15 cellular contexts compared by ENCODE assay signal in genomic region chr9:114893221-114893620, GRCh38. TPM values are rescaled to one million over a fixed set of nuclear protein-coding genes. Genes with fewer than 3 reads are reported as not detected.
DNase-seq lines count a peak whose midpoint lies in the region; ATAC-seq, FAIRE-seq and TF ChIP-seq lines count a peak whose summit lies in the region.
"Had no signal": no experiment of that assay in that cellular context is flagged by ENCODE, and none has a peak within 500 bp of the region (broad histone marks: within the 10 kb centered on the region; RNA-seq: fewer than 3 reads in every experiment).

No MANE protein-coding gene starts in this region.

- H3K27me3 ChIP-seq in ACC112 (ENCODE audit: insufficient read depth, low read length) = no peaks in the 10 kb centered on the region
- H3K27me3 ChIP-seq in GM12878 (replicated peaks in 1 of 2; ENCODE audit: control insufficient read depth in 2 of 2, insufficient read depth in 2 of 2, low read length in 1 of 2) = no peaks in the 10 kb centered on the region

- H3K4me2 ChIP-seq in GM12878 (ENCODE audit: control insufficient read depth, insufficient read depth) = no peak overlapping the region

- SMC1A ChIA-PET in GM12878 (lab: Charles Lee; ENCODE audit: uncharacterized antibody, unreplicated experiment) = no interaction called here

- TF ChIP-seq EP300 in GM12878 (IDR thresholded peaks at IDR 0.05; ENCODE audit: borderline replicate concordance in 1 of 2, control insufficient read depth in 1 of 2, low read depth in 2 of 2, low read length in 2 of 2) = no peak

- TF ChIP-seq POLR2A in GM12878 (IDR thresholded peaks at IDR 0.05; ENCODE audit: low read depth, low read length) = no peak

- FAIRE-seq in GM12878 (lab: Jason Lieb, UNC) = no peak

- TF ChIP-seq CTCF in GM12878 (IDR thresholded peaks at IDR 0.05 in 2 of 3, conservative IDR thresholded peaks at IDR 0.05 in 1 of 3; ENCODE audit: control insufficient read depth in 2 of 3, extremely low read depth in 1 of 3, insufficient read depth in 1 of 3, low read depth in 3 of 3, low read length in 3 of 3) (no peak), foreskin fibroblast (IDR thresholded peaks at IDR 0.05; ENCODE audit: low read depth, low read length) (no peak)

- H3K79me2 ChIP-seq in ACC112 (ENCODE audit: control insufficient read depth, insufficient read depth, low read length, unreplicated experiment) (no peaks in the 10 kb centered on the region), GM12878 (ENCODE audit: control insufficient read depth, insufficient read depth, low read length) (no peaks in the 10 kb centered on the region)

- H3K4me1 ChIP-seq in ACC112 (ENCODE audit: control insufficient read depth, insufficient read depth, low read length, unreplicated experiment) = peaks cover 49% of the 10 kb centered on the region
- H3K4me1 ChIP-seq in GM12878 (ENCODE audit: control insufficient read depth, insufficient read depth, low read length) = no peaks in the 10 kb centered on the region

- no peak overlapping the region for H3K9ac ChIP-seq in GM12878 (ENCODE audit: control insufficient read depth, insufficient read depth, low read length)

- 0% methylated on average over 1 of the region's 1 CpG for WGBS in GM12878 (ENCODE audit: insufficient coverage, insufficient replicate concordance, low lambda C conversion rate, missing lambda C conversion rate)

- no peaks in the 10 kb centered on the region for H3K9me3 ChIP-seq in GM12878 (replicated peaks; ENCODE audit: control insufficient read depth, insufficient read depth, low read length)

- in situ Hi-C loops in GM12878 (cut with MboI) = no loop called here

- ATAC-seq in GM18868 (IDR thresholded peaks at IDR 0.05; ENCODE audit: unreplicated experiment) = peak; percentile 82
- ATAC-seq in GM12878 = peak; percentile 59
- ATAC-seq in HG03521 (IDR thresholded peaks at IDR 0.05; ENCODE audit: unreplicated experiment) = no peak
- no peak for ATAC-seq in GM18909 (IDR thresholded peaks at IDR 0.05; ENCODE audit: poor library complexity, unreplicated experiment)

- RAD21 ChIA-PET in GM12878 (lab: Charles Lee; ENCODE audit: unreplicated experiment) = interaction anchor here (0.6 to 1.0 kb wide), 2 partner anchors 155 to 221 kb away, joined by 3 read pairs; no protein-coding TSS in a partner anchor

- H3K4me3 ChIP-seq in ACC112 (ENCODE audit: low read depth, low read length) (no peak overlapping the region), GM12878 (no peak overlapping the region), foreskin fibroblast (ENCODE audit: low read depth in 1 of 2, low read length in 2 of 2) (no peak overlapping the region)
- H3K4me3 ChIP-seq: left ventricle myocardium inferior had no signal

- CTCF ChIA-PET in GM12878 (lab: Yijun Ruan, JAX) = interaction anchor here (1.1 to 1.9 kb wide), 2 partner anchors 10 to 119 kb away, joined by 3 to 5 read pairs; no protein-coding TSS in a partner anchor

- H3K27ac ChIP-seq in ACC112 (ENCODE audit: low read depth, low read length) = peak overlapping the region; percentile 95
- H3K27ac ChIP-seq in GM12878 (ENCODE audit: control insufficient read depth, insufficient read depth) = no peak overlapping the region
- H3K27ac ChIP-seq: left ventricle myocardium inferior had no signal

- no peak for TF ChIP-seq RAD21 in GM12878 (IDR thresholded peaks at IDR 0.05; ENCODE audit: insufficient read depth, low read depth, low read length)

- H4K20me1 ChIP-seq in GM12878 (ENCODE audit: control insufficient read depth, insufficient read depth) = no peaks in the 10 kb centered on the region

- DNase-seq in MV-4-11 (lab: John Stamatoyannopoulos, UW) = peak; percentile 12
- no peak for DNase-seq in GM12878 (ENCODE audit: low read depth, low spot score)
- DNase-seq in NCI-H187 treated with DMSO at 0.1 percent for 48 hours (lab: John Stamatoyannopoulos, UW) = no peak
- DNase-seq in foreskin fibroblast = no peak
- DNase-seq: AML-193; effector memory CD4-positive, alpha-beta T cell; GDM1; head of caudate nucleus; left ventricle myocardium inferior; NCI-H1694 treated with DMSO at 0.1 percent for 48 hours; T-helper 2 cell had no signal

- intact Hi-C loops in GM12878 (cut with micrococcal nuclease; ENCODE audit: unreplicated experiment) = no loop called here

- no peak overlapping the region for H2AFZ ChIP-seq in ACC112 (ENCODE audit: low read length, unreplicated experiment)
- no peak overlapping the region for H2AFZ ChIP-seq in GM12878 (ENCODE audit: control insufficient read depth, low read depth, low read length)

- H3K36me3 ChIP-seq in ACC112 (ENCODE audit: insufficient read depth, low read length) (no peaks in the 10 kb centered on the region), GM12878 (ENCODE audit: control insufficient read depth in 2 of 2, insufficient read depth in 2 of 2, low read length in 1 of 2) (no peaks in the 10 kb centered on the region)
- H3K36me3 ChIP-seq: left ventricle myocardium inferior had no signal

- POLR2A ChIA-PET in GM12878 (lab: Charles Lee) = interaction anchor here (0.6 to 1.0 kb wide), 2 partner anchors 299 to 495 kb away, joined by 3 to 4 read pairs; no protein-coding TSS in a partner anchor

- BruUV-seq in GM12878 (replicated peaks; lab: Mats Ljungman, UMichigan) = no TSS peak

TF ChIP-seq in GM12878, 131 proteins besides CTCF, POLR2A, EP300 and RAD21 (continues in another document):
- TF ChIP-seq, protein P1, sequence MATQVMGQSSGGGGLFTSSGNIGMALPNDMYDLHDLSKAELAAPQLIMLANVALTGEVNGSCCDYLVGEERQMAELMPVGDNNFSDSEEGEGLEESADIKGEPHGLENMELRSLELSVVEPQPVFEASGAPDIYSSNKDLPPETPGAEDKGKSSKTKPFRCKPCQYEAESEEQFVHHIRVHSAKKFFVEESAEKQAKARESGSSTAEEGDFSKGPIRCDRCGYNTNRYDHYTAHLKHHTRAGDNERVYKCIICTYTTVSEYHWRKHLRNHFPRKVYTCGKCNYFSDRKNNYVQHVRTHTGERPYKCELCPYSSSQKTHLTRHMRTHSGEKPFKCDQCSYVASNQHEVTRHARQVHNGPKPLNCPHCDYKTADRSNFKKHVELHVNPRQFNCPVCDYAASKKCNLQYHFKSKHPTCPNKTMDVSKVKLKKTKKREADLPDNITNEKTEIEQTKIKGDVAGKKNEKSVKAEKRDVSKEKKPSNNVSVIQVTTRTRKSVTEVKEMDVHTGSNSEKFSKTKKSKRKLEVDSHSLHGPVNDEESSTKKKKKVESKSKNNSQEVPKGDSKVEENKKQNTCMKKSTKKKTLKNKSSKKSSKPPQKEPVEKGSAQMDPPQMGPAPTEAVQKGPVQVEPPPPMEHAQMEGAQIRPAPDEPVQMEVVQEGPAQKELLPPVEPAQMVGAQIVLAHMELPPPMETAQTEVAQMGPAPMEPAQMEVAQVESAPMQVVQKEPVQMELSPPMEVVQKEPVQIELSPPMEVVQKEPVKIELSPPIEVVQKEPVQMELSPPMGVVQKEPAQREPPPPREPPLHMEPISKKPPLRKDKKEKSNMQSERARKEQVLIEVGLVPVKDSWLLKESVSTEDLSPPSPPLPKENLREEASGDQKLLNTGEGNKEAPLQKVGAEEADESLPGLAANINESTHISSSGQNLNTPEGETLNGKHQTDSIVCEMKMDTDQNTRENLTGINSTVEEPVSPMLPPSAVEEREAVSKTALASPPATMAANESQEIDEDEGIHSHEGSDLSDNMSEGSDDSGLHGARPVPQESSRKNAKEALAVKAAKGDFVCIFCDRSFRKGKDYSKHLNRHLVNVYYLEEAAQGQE (IDR thresholded peaks at IDR 0.05; ENCODE audit: low read depth, low read length) = no peak
- no peak for TF ChIP-seq PBX3 (IDR thresholded peaks at IDR 0.05; ENCODE audit: insufficient replicate concordance, low read depth, low read length)
- no peak for TF ChIP-seq NFXL1 (IDR thresholded peaks at IDR 0.05; ENCODE audit: borderline replicate concordance)
- no peak for TF ChIP-seq YY1 (IDR thresholded peaks at IDR 0.05; ENCODE audit: low read depth, low read length)
- TF ChIP-seq NR2C1 (IDR thresholded peaks at IDR 0.05) = no peak

RNA-seq across cellular contexts. Expression of gene TNFSF8, which starts 37.2 kb away (rescaled TPM):
- not detected in 2 replicates for total RNA-seq in GM12878 (2013; cell fraction: nucleolus; rRNA removed)
- not detected in 2 replicates for total RNA-seq in GM12878 (2014; rRNA removed)
- not detected in 2 replicates for total RNA-seq in GM12878 (2014; rRNA removed; fragmentation: Illumina TruSeq; extraction: Trizol)
- 0.11 and 0.15 TPM in 2 replicates for total RNA-seq in GM12878 (2021)
- not detected for polyA plus RNA-seq in GM12878 (2011; ENCODE audit: low read depth)
- polyA plus RNA-seq in GM12878 (2011; rRNA removed) = 0.04 and 0.10 TPM in 2 replicates
- polyA plus RNA-seq in GM12878 (2011; cell fraction: cytosol; rRNA removed) = 0.03 and 0.04 TPM in 2 replicates
- polyA plus RNA-seq in GM12878 (2011; cell fraction: nucleus; rRNA removed) = 0.09 TPM in 1 of 2 replicates, not detected in the other
- not detected in 2 replicates for polyA plus RNA-seq in GM12878 (2012)
- not detected in 2 replicates for polyA plus RNA-seq in GM12878 (2014; fragmentation: Illumina TruSeq; extraction: Trizol)
- polyA plus RNA-seq in GM12878 (2014; fragmentation: Nextera tagmentation; extraction: Ambion mirVana) = under 1 TPM in 1 of 2 experiments, not detected in 1; 0.29 TPM
- not detected in 2 replicates for polyA plus RNA-seq in GM12878 (2014; rRNA removed)
- not detected for polyA plus RNA-seq in GM12878 (2016; fragmentation: Nextera tagmentation; extraction: Ambion mirVana)
- polyA minus RNA-seq in GM12878 (2011; rRNA and poly(A)+ RNA removed) = 0.22 TPM in 1 of 2 replicates, not detected in the other
- not detected in 2 replicates for polyA minus RNA-seq in GM12878 (2011; cell fraction: cytosol; rRNA and poly(A)+ RNA removed)
- not detected in 2 replicates for polyA minus RNA-seq in GM12878 (2011; cell fraction: nucleus; rRNA and poly(A)+ RNA removed)

Comparison
In these comparisons a context has a peak if more than half of its experiments do, and no peak if none do; other contexts are left out.
1. ATAC-seq: peak in GM18868 (single experiment) and GM12878 (single experiment); none in HG03521 (single experiment) and GM18909 (single experiment).